8 cellular contexts compared by ENCODE assay signal in genomic region chr5:65481635-65482271, GRCh38. TPM values are rescaled to one million over a fixed set of nuclear protein-coding genes. Genes with fewer than 3 reads are reported as not detected.
DNase-seq lines count a peak whose midpoint lies in the region; ATAC-seq and TF ChIP-seq lines count a peak whose summit lies in the region.

Gene ADAMTS6, minus strand, starts transcription at chr5:65481920. Its CDS starts 8,247 bp downstream, at chr5:65473673.

- H4K20me1 ChIP-seq in osteoblast (ENCODE audit: insufficient read depth, low read length), result no peaks in the 10 kb centered on the region

- no peaks in the 10 kb centered on the region for H3K9me3 Mint-ChIP-seq in activated naive CD8-positive, alpha-beta T cell (ENCODE audit: low read depth)
- H3K9me3 Mint-ChIP-seq in glutamatergic neuron (ENCODE audit: unreplicated experiment), result no peaks in the 10 kb centered on the region

- WGBS in testis, 2 donors, result 0 to 1% methylated on average over 12 of the region's 12 CpGs

- no peaks in the 10 kb centered on the region for H3K27me3 ChIP-seq in osteoblast (ENCODE audit: insufficient read depth, low read length)
- no peaks in the 10 kb centered on the region for H3K27me3 ChIP-seq in testis

- H3K27ac ChIP-seq in osteoblast (ENCODE audit: low read depth, low read length), result peak within 1 kb of the TSS; percentile 96
- H3K27ac ChIP-seq in testis, result peak within 1 kb of the TSS; percentile 86 to 96

- peaks cover 10% of the 10 kb centered on the region for H3K4me1 Mint-ChIP-seq in activated naive CD8-positive, alpha-beta T cell (ENCODE audit: low read depth)
- peaks cover 16% of the 10 kb centered on the region for H3K4me1 Mint-ChIP-seq in glutamatergic neuron (ENCODE audit: low read depth, unreplicated experiment)

- H3K27me3 Mint-ChIP-seq in activated naive CD8-positive, alpha-beta T cell, result no peaks in the 10 kb centered on the region
- H3K27me3 Mint-ChIP-seq in glutamatergic neuron (ENCODE audit: unreplicated experiment), result peaks cover 1% of the 10 kb centered on the region

- peak; percentile 85 for ATAC-seq in GM21737 (IDR thresholded peaks at IDR 0.05; ENCODE audit: unreplicated experiment)

- TF ChIP-seq CTCF in glutamatergic neuron (IDR thresholded peaks at IDR 0.05; ENCODE audit: partially characterized antibody, unreplicated experiment) (no peak), osteoblast (IDR thresholded peaks at IDR 0.05; ENCODE audit: extremely low read depth, low read depth, low read length) (no peak), testis (IDR thresholded peaks at IDR 0.05) (no peak)

- peaks cover 41% of the 10 kb centered on the region for H3K79me2 ChIP-seq in osteoblast (ENCODE audit: insufficient read depth, low read length)

- H3K9me3 ChIP-seq in osteoblast (ENCODE audit: low read depth, low read length) (no peaks in the 10 kb centered on the region), testis (no peaks in the 10 kb centered on the region)

- H3K4me3 ChIP-seq in osteoblast (ENCODE audit: insufficient read depth, low read length), result peak within 1 kb of the TSS; percentile 82
- peak within 1 kb of the TSS; percentile 57 to 69 for H3K4me3 ChIP-seq in testis

- no peak within 1 kb of the TSS for H2AFZ ChIP-seq in osteoblast (ENCODE audit: low read length)

- intact Hi-C loops in testis (cut with DNase I; ENCODE audit: low total_unique reads), result loop anchor here (10.0 kb wide), 2 partner anchors 517 to 667 kb away; no protein-coding TSS in a partner anchor

- TF ChIP-seq POLR2A in testis (IDR thresholded peaks at IDR 0.05), result peak; percentile 47

- no peaks in the 10 kb centered on the region for H3K36me3 Mint-ChIP-seq in activated naive CD8-positive, alpha-beta T cell
- no peaks in the 10 kb centered on the region for H3K36me3 Mint-ChIP-seq in glutamatergic neuron (ENCODE audit: unreplicated experiment)

- H3K4me2 ChIP-seq in osteoblast (ENCODE audit: insufficient read depth, low read length), result peak within 1 kb of the TSS; percentile 90

- no peaks in the 10 kb centered on the region for H3K36me3 ChIP-seq in osteoblast (ENCODE audit: insufficient read depth, low read length)
- H3K36me3 ChIP-seq in testis (ENCODE audit: low read depth, missing control alignments), result no peaks in the 10 kb centered on the region

- H3K4me1 ChIP-seq in osteoblast (ENCODE audit: insufficient read depth, low read length), result peaks cover 19% of the 10 kb centered on the region
- H3K4me1 ChIP-seq in testis, result peaks cover 6% of the 10 kb centered on the region

- peak within 1 kb of the TSS; percentile 91 for H3K27ac Mint-ChIP-seq in activated naive CD8-positive, alpha-beta T cell
- H3K27ac Mint-ChIP-seq in glutamatergic neuron (ENCODE audit: unreplicated experiment), result peak within 1 kb of the TSS; percentile 3

- no peak within 1 kb of the TSS for H3K4me3 Mint-ChIP-seq in activated naive CD8-positive, alpha-beta T cell
- H3K4me3 Mint-ChIP-seq in glutamatergic neuron (ENCODE audit: unreplicated experiment), result peak within 1 kb of the TSS; percentile 91

- DNase-seq in ELR (ENCODE audit: low read depth) (peak; percentile 96), Kasumi-1 (lab: John Stamatoyannopoulos, UW) (peak; percentile 87 to 91), SKM-1 (lab: John Stamatoyannopoulos, UW; ENCODE audit: unreplicated experiment) (peak; percentile 40), glutamatergic neuron (peak; percentile 50), osteoblast (ENCODE audit: insufficient read length, low spot score, missing footprints) (peak; percentile 81), testis (peak; percentile 94)

RNA-seq across cellular contexts. Expression of gene ADAMTS6, which starts in this region (rescaled TPM):
- total RNA-seq in glutamatergic neuron (ENCODE audit: unreplicated experiment) (2.1 TPM), osteoblast (135 and 150 TPM in 2 replicates), testis (10 to 100 TPM; 25.5 to 43.1 TPM)
- 4.1 TPM for polyA plus RNA-seq in testis (ENCODE audit: insufficient read depth, low read depth, low replicate concordance)

Comparison
In these comparisons a context has a peak if more than half of its experiments do, and no peak if none do; other contexts are left out.
1. Peak in every context shown above with its lines: DNase-seq, ATAC-seq, H3K4me3 ChIP-seq and H3K27ac ChIP-seq.
2. DNase-seq: peak in every context shown above with its lines; median percentile 96 in ELR; 94 in testis; 89 in Kasumi-1; 81 in osteoblast; 50 in glutamatergic neuron; 40 in SKM-1.